ENCODE assay signal across 25 cellular contexts in the genomic region with DNA sequence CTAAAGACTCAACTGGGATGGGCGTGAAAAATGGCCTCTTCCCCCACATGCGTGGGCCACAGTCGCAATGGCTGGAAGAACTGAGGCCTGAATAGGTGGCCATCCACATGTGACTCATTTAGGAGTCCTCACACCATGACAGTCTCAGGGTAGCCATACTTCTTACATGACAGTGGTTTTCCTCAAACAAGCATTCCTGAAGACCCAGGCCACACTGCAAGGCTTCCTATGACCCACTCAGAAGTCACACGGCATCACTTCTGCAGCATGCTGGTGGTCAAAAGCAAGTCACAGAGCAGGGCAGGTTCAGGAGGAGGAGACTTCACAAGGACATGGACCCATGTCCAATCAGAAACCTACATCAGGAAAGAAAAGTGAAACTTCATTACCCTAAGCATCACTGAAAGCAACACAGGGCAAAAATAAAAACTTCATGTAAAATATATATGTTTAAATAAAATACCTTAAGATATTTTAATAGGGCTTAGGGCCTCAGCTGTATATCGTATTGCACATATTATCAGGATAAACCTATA.
"Had no signal": no experiment of that assay in that cellular context is flagged by ENCODE, and none has a peak within 500 bp of the region (broad histone marks: within the 10 kb centered on the region; RNA-seq: fewer than 3 reads in every experiment).

No MANE protein-coding gene starts in this region.

- H3K36me3 Mint-ChIP-seq: activated naive CD4-positive, alpha-beta T cell treated with anti-CD3 and anti-CD28 coated beads, Interleukin-2, amount 50 U/mL, for 72 hours; brain had no signal

- H3K9me3 ChIP-seq: MG63 had no signal

- H3K27me3 ChIP-seq: MG63 had no signal

- H3K36me3 ChIP-seq: MG63 had no signal

- H3K4me3 Mint-ChIP-seq: activated B cell treated with CpG ODN at 0.5 μM for 24 hours; activated CD4-positive, alpha-beta memory T cell treated with anti-CD3 and anti-CD28 coated beads, Interleukin-2, amount 10 ng/mL, durations not matched to agents 7 days and 5 days; activated CD4-positive, alpha-beta T cell treated with anti-CD3 and anti-CD28 coated beads, Interleukin-2, amount 10 ng/mL, durations not matched to agents 7 days and 5 days; activated T-cell treated with anti-CD3 and anti-CD28 coated beads, Interleukin-2, amount 50 U/mL, for 72 hours; brain; central memory CD8-positive, alpha-beta T cell; T-helper 17 cell had no signal

- H3K4me3 ChIP-seq: MG63 had no signal

- DNase-seq: activated B cell treated with CpG ODN at 0.5 μM for 24 hours; activated CD4-positive, alpha-beta memory T cell treated with anti-CD3 and anti-CD28 coated beads, Interleukin-2, amount 10 ng/mL, durations not matched to agents 7 days and 5 days; activated CD4-positive, alpha-beta T cell treated with anti-CD3 and anti-CD28 coated beads, Interleukin-2, amount 10 ng/mL, durations not matched to agents 7 days and 5 days; activated CD8-positive, alpha-beta memory T cell treated with anti-CD3 and anti-CD28 coated beads, Interleukin-2, amount 50 U/mL, for 4 hours; activated naive CD4-positive, alpha-beta T cell; activated T-cell treated with anti-CD3 and anti-CD28 coated beads, Interleukin-2, amount 50 U/mL, for 72 hours; amygdala; MG63; NCI-H1105; NCI-H1436; NCI-H1694 treated with DMSO at 0.1 percent for 48 hours; NCI-H2029 treated with DMSO at 0.1 percent for 48 hours; NCI-H345; NCI-H510A; NCI-H526 treated with DMSO at 0.1 percent for 48 hours; NCI-H82; NK-92 treated with Interleukin-12 subunit alpha and Interleukin-12 subunit beta, amount 100 ng/mL, for 24 hours; SIG-M5; T-helper 17 cell; T-helper 9 cell had no signal

- ATAC-seq: activated naive CD4-positive, alpha-beta T cell treated with anti-CD3 and anti-CD28 coated beads, Interleukin-2, amount 50 U/mL, for 72 hours; activated T-cell treated with anti-CD3 and anti-CD28 coated beads, Interleukin-2, amount 50 U/mL, for 72 hours; T-helper 17 cell had no signal

- H3K9me3 Mint-ChIP-seq: activated B cell treated with CpG ODN at 0.5 μM for 24 hours; activated CD4-positive, alpha-beta memory T cell treated with anti-CD3 and anti-CD28 coated beads, Interleukin-2, amount 10 ng/mL, durations not matched to agents 7 days and 5 days; activated naive CD4-positive, alpha-beta T cell treated with anti-CD3 and anti-CD28 coated beads, Interleukin-2, amount 50 U/mL, for 72 hours; activated T-cell treated with anti-CD3 and anti-CD28 coated beads, Interleukin-2, amount 50 U/mL, for 72 hours; central memory CD8-positive, alpha-beta T cell had no signal

- H3K27me3 Mint-ChIP-seq: brain had no signal

- H3K4me1 Mint-ChIP-seq: activated CD4-positive, alpha-beta memory T cell treated with anti-CD3 and anti-CD28 coated beads, Interleukin-2, amount 10 ng/mL, durations not matched to agents 7 days and 5 days; central memory CD8-positive, alpha-beta T cell; T-helper 17 cell had no signal

- FAIRE-seq: astrocyte, RCC 7860 had no signal

- H3K27ac Mint-ChIP-seq: activated B cell treated with CpG ODN at 0.5 μM for 24 hours; activated CD4-positive, alpha-beta memory T cell treated with anti-CD3 and anti-CD28 coated beads, Interleukin-2, amount 10 ng/mL, durations not matched to agents 7 days and 5 days; activated CD4-positive, alpha-beta T cell treated with anti-CD3 and anti-CD28 coated beads, Interleukin-2, amount 10 ng/mL, durations not matched to agents 7 days and 5 days; activated naive CD4-positive, alpha-beta T cell treated with anti-CD3 and anti-CD28 coated beads, Interleukin-2, amount 50 U/mL, for 72 hours; activated T-cell treated with anti-CD3 and anti-CD28 coated beads, Interleukin-2, amount 50 U/mL, for 72 hours; brain; T-helper 17 cell had no signal
